Comparison of ENCODE assay signal across 1 cellular context in the genomic region with DNA sequence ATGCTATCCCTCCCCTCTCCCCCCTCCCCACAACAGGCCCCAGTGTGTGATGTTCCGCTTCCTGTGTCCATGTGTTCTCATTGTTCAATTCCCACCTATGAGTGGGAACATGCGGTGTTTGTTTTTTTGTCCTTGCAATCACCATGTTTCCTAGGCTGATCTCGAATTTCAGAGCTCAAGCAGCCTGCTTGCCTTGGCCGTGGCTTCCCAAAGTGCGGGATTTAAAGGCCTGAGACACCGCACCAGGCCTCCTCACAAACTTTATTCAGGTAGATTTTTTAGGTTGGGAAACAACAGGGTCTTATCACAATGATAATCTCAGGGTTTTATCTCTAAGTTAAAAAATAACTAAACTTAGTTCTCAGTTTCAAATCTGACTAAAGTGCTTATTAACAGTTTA.
TF ChIP-seq lines count a peak whose summit lies in the region.

No MANE protein-coding gene starts in this region.

TF ChIP-seq in H1, 55 proteins besides CTCF, POLR2A, EP300 and RAD21 (continued from another document):
- TF ChIP-seq CBX5 (IDR thresholded peaks at IDR 0.05; ENCODE audit: low read depth, low read length) (no peak), ZNF274 (IDR thresholded peaks at IDR 0.05; ENCODE audit: borderline replicate concordance, extremely low read depth, low read length) (no peak), JUN (IDR thresholded peaks at IDR 0.05; ENCODE audit: low read depth, low read length) (no peak), ASH2L (IDR thresholded peaks at IDR 0.05; ENCODE audit: low read length) (no peak), NANOG (IDR thresholded peaks at IDR 0.05; ENCODE audit: insufficient read depth, low read depth, low read length, poor library complexity, severe bottlenecking) (no peak), NRF1 (IDR thresholded peaks at IDR 0.05; ENCODE audit: low read depth, low read length) (no peak), MAFK (IDR thresholded peaks at IDR 0.05; ENCODE audit: low read depth, low read length) (no peak), SRF (IDR thresholded peaks at IDR 0.05; ENCODE audit: low read depth, low read length) (no peak), GABPA (IDR thresholded peaks at IDR 0.05; ENCODE audit: borderline replicate concordance, insufficient read depth, low read length) (no peak)
